In the genomic region with DNA sequence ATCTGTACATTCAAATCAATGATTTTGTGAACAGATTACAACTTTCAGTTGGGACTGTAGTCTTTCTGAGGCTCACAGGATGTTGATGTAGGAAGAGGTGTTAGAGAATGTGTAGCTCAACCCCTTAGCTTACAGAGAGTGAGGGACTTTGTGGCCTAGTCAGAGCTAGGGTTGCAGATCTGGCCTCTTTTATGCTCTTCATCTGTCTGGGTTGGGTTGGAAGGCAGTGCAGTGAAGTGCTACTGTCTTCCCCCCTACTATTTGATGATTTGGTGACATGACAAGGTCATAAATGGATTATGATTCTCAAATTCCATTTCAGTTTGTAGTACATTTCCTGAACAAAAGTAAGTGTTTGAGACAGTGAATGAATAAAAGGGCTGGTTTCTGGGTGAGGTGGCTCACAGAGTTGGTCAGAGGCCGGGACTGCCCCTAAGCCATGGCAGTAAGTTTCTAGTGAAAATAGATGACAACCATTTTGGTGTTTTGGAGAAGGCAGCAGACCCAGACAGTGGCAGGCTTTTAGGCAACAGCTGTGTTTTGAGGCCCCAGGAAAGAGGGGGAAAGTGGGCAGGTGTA, we compare ENCODE assay signal across 10 cellular contexts. TPM values are rescaled to one million over a fixed set of nuclear protein-coding genes. Genes with fewer than 3 reads are reported as not detected.
DNase-seq lines count a peak whose midpoint lies in the region; ATAC-seq and TF ChIP-seq lines count a peak whose summit lies in the region.
"Had no signal": no experiment of that assay in that cellular context is flagged by ENCODE, and none has a peak within 500 bp of the region (broad histone marks: within the 10 kb centered on the region; RNA-seq: fewer than 3 reads in every experiment).

No MANE protein-coding gene starts in this region.

- peak in 2 of 3 donors; percentile 51 to 67 for DNase-seq in stimulated activated CD4-positive, alpha-beta T cell treated with anti-CD3 and anti-CD28 coated beads, Interleukin-12 subunit alpha, Interleukin-12 subunit beta, amount 100 ng/mL, for 48 hours (ENCODE audit: low read depth in 2 of 3, low spot score in 1 of 3)
- DNase-seq in stimulated activated CD4-positive, alpha-beta T cell treated with anti-CD3 and anti-CD28 coated beads, Interleukin-2, amount 100 ng/mL, for 48 hours = no peak
- DNase-seq in activated CD8-positive, alpha-beta T cell treated with anti-CD3 and anti-CD28 coated beads for 36 hours = peak; percentile 82
- peak; percentile 43 for DNase-seq in kidney tubule cell (ENCODE audit: low spot score)
- DNase-seq in RWPE1 (ENCODE audit: low spot score) = no peak
- no peak for DNase-seq in NCI-H1092 treated with DMSO at 0.1 percent for 48 hours (lab: John Stamatoyannopoulos, UW)
- no peak for DNase-seq in H4 (ENCODE audit: low spot score)
- DNase-seq in NCI-H345 (lab: John Stamatoyannopoulos, UW) = no peak
- DNase-seq: esophagus squamous epithelium had no signal

- no peak for TF ChIP-seq CTCF in activated CD8-positive, alpha-beta T cell treated with anti-CD3 and anti-CD28 coated beads for 36 hours (IDR thresholded peaks at IDR 0.05)
- no peak for TF ChIP-seq CTCF in RWPE1 (conservative IDR thresholded peaks at IDR 0.05; ENCODE audit: low read depth)

- H3K27ac ChIP-seq in RWPE1 = no peak overlapping the region
- H3K27ac ChIP-seq: C4-2B had no signal

- POLR2A ChIA-PET in activated CD8-positive, alpha-beta T cell treated with anti-CD3 and anti-CD28 coated beads for 36 hours (lab: Charles Lee) = interaction anchor here (1.1 to 4.2 kb wide), 7 partner anchors 9 to 22 kb away, joined by 3 to 17 read pairs (median 10); no protein-coding TSS in a partner anchor
- POLR2A ChIA-PET in RWPE1 (lab: Yijun Ruan, JAX; ENCODE audit: low non-redundant PET) = no interaction called here

- H3K9me3 Mint-ChIP-seq in activated CD8-positive, alpha-beta T cell treated with anti-CD3 and anti-CD28 coated beads for 36 hours = peaks cover 13% of the 10 kb centered on the region

- H3K4me1 Mint-ChIP-seq in activated CD8-positive, alpha-beta T cell treated with anti-CD3 and anti-CD28 coated beads for 36 hours (ENCODE audit: low read depth) = peaks cover 85% of the 10 kb centered on the region

- no peaks in the 10 kb centered on the region for H3K27me3 Mint-ChIP-seq in activated CD8-positive, alpha-beta T cell treated with anti-CD3 and anti-CD28 coated beads for 36 hours

- intact Hi-C loops in activated CD8-positive, alpha-beta T cell treated with anti-CD3 and anti-CD28 coated beads for 36 hours (cut with micrococcal nuclease) = loop anchor here (5.0 to 10.0 kb wide), 2 partner anchors 38 to 366 kb away; no protein-coding TSS in a partner anchor

- H3K4me3 Mint-ChIP-seq in activated CD8-positive, alpha-beta T cell treated with anti-CD3 and anti-CD28 coated beads for 36 hours = peak overlapping the region; percentile 41

- peak overlapping the region; percentile 99 for H3K27ac Mint-ChIP-seq in activated CD8-positive, alpha-beta T cell treated with anti-CD3 and anti-CD28 coated beads for 36 hours

- peak; percentile 91 for ATAC-seq in activated CD8-positive, alpha-beta T cell treated with anti-CD3 and anti-CD28 coated beads for 36 hours

- peaks cover 41% of the 10 kb centered on the region for H3K36me3 Mint-ChIP-seq in activated CD8-positive, alpha-beta T cell treated with anti-CD3 and anti-CD28 coated beads for 36 hours (ENCODE audit: low read depth)

- CTCF ChIA-PET in activated CD8-positive, alpha-beta T cell treated with anti-CD3 and anti-CD28 coated beads for 36 hours (lab: Charles Lee) = interaction anchor here (0.8 to 2.8 kb wide), 9 partner anchors 8 to 112 kb away, joined by 4 to 10 read pairs (median 4); no protein-coding TSS in a partner anchor
- CTCF ChIA-PET in RWPE1 (lab: Yijun Ruan, JAX) = no interaction called here

RNA-seq across cellular contexts. Expression of gene MAP4K4, which starts 21.6 kb away (rescaled TPM):
- 10 to 100 TPM; 26.3 to 27.3 TPM for total RNA-seq in activated CD8-positive, alpha-beta T cell treated with anti-CD3 and anti-CD28 coated beads for 36 hours
- 17.8 and 26.4 TPM in 2 replicates for total RNA-seq in H4 (2014; rRNA removed; shearing (Covaris generic))

Comparison
In these comparisons a context has a peak if more than half of its experiments do, and no peak if none do; other contexts are left out.
1. DNase-seq: peak in stimulated activated CD4-positive, alpha-beta T cell treated with anti-CD3 and anti-CD28 coated beads, Interleukin-12 subunit alpha, Interleukin-12 subunit beta, amount 100 ng/mL, for 48 hours (2 of 3), activated CD8-positive, alpha-beta T cell treated with anti-CD3 and anti-CD28 coated beads for 36 hours (single experiment) and kidney tubule cell (single experiment); none in stimulated activated CD4-positive, alpha-beta T cell treated with anti-CD3 and anti-CD28 coated beads, Interleukin-2, amount 100 ng/mL, for 48 hours (0 of 2), RWPE1 (single experiment), NCI-H1092 treated with DMSO at 0.1 percent for 48 hours (single experiment), H4 (single experiment) and NCI-H345 (single experiment).